ENCODE assay signal across 21 cellular contexts in the genomic region with DNA sequence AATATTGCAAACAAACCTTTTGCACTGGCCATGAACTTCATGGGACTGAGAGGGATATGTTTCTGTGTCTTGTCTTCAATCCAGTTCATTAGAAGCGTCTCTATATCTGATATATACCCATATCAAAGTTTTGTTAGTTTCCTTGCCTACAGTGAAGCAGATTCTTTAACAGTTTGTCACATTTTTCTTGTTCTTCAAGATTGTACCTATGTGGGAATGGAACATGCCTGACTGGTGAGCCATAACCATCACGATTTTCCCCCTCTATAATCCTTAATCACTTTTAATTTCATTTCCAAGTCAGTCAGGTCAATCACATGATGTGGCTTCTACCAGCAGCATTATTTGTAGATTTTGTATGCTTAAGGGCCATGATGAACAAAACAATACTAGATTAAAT.
A peak's percentile ranks its signal among the peaks of the same experiment; 100 is the strongest.
DNase-seq lines count a peak whose midpoint lies in the region; ATAC-seq, FAIRE-seq and TF ChIP-seq lines count a peak whose summit lies in the region.
"Had no signal": no experiment of that assay in that cellular context is flagged by ENCODE, and none has a peak within 500 bp of the region (broad histone marks: within the 10 kb centered on the region; RNA-seq: fewer than 3 reads in every experiment).

No MANE protein-coding gene starts in this region.

- no peak overlapping the region for H3K27ac Mint-ChIP-seq in astrocyte (ENCODE audit: unreplicated experiment)
- H3K27ac Mint-ChIP-seq in activated CD8-positive, alpha-beta memory T cell treated with anti-CD3 and anti-CD28 coated beads, Interleukin-2, amount 10 ng/mL, durations not matched to agents 7 days and 5 days, result no peak overlapping the region
- H3K27ac Mint-ChIP-seq: CD4-positive, alpha-beta T cell; HFFc6 had no signal

- H3K27me3 Mint-ChIP-seq in astrocyte (ENCODE audit: low read depth, unreplicated experiment), result no peaks in the 10 kb centered on the region
- no peaks in the 10 kb centered on the region for H3K27me3 Mint-ChIP-seq in activated CD8-positive, alpha-beta memory T cell treated with anti-CD3 and anti-CD28 coated beads, Interleukin-2, amount 10 ng/mL, durations not matched to agents 7 days and 5 days

- H3K4me3 ChIP-seq in mammary epithelial cell (replicated peaks in 1 of 3; ENCODE audit: insufficient read depth in 1 of 3, low read depth in 2 of 3, low read length in 3 of 3), result no peak overlapping the region
- H3K4me3 ChIP-seq in breast epithelium, result no peak overlapping the region
- H3K4me3 ChIP-seq in astrocyte (ENCODE audit: insufficient read depth, low read depth, low read length), result no peak overlapping the region
- no peak overlapping the region for H3K4me3 ChIP-seq in retinal pigment epithelial cell (ENCODE audit: low read length)
- H3K4me3 ChIP-seq in ascending aorta, result no peak overlapping the region
- H3K4me3 ChIP-seq: A549 had no signal

- no peaks in the 10 kb centered on the region for H3K4me1 Mint-ChIP-seq in astrocyte (ENCODE audit: low read depth, unreplicated experiment)
- H3K4me1 Mint-ChIP-seq in activated CD8-positive, alpha-beta memory T cell treated with anti-CD3 and anti-CD28 coated beads, Interleukin-2, amount 10 ng/mL, durations not matched to agents 7 days and 5 days, result no peaks in the 10 kb centered on the region

- no peak for ATAC-seq in activated CD8-positive, alpha-beta memory T cell treated with anti-CD3 and anti-CD28 coated beads, Interleukin-2, amount 10 ng/mL, durations not matched to agents 7 days and 5 days
- ATAC-seq: A549, HCT116, HepG2 had no signal

- H3K4me2 ChIP-seq in mammary epithelial cell (ENCODE audit: insufficient read depth, low read depth, low read length) (no peak overlapping the region), astrocyte (ENCODE audit: low read length) (no peak overlapping the region)
- H3K4me2 ChIP-seq: A549 had no signal

- in situ Hi-C loops in mammary epithelial cell (cut with MboI; ENCODE audit: low sequenced_read_pairs in 2 of 2), result no loop called here

- H3K27me3 ChIP-seq in mammary epithelial cell (ENCODE audit: insufficient read depth, low read length) (no peaks in the 10 kb centered on the region), breast epithelium (no peaks in the 10 kb centered on the region), astrocyte (ENCODE audit: insufficient read depth, low read length) (no peaks in the 10 kb centered on the region), ascending aorta (no peaks in the 10 kb centered on the region)

- H3K4me3 Mint-ChIP-seq in astrocyte (ENCODE audit: unreplicated experiment), result no peak overlapping the region
- no peak overlapping the region for H3K4me3 Mint-ChIP-seq in activated CD8-positive, alpha-beta memory T cell treated with anti-CD3 and anti-CD28 coated beads, Interleukin-2, amount 10 ng/mL, durations not matched to agents 7 days and 5 days
- H3K4me3 Mint-ChIP-seq: CD4-positive, alpha-beta T cell; HFFc6 had no signal

- no peaks in the 10 kb centered on the region for H3K79me2 ChIP-seq in mammary epithelial cell (ENCODE audit: insufficient read depth, low read length)
- H3K79me2 ChIP-seq in astrocyte (ENCODE audit: insufficient read depth, low read length), result no peaks in the 10 kb centered on the region

- TF ChIP-seq CTCF in mammary epithelial cell (conservative IDR thresholded peaks at IDR 0.05 in 1 of 2, IDR thresholded peaks at IDR 0.05 in 1 of 2; ENCODE audit: extremely low read depth in 1 of 2, insufficient read depth in 1 of 2, low read depth in 1 of 2, low read length in 2 of 2) (no peak), breast epithelium (IDR thresholded peaks at IDR 0.05) (no peak), astrocyte (IDR thresholded peaks at IDR 0.05; ENCODE audit: insufficient read depth, low read depth, low read length) (no peak), retinal pigment epithelial cell (conservative IDR thresholded peaks at IDR 0.05; ENCODE audit: low read depth, low read length) (no peak), ascending aorta (IDR thresholded peaks at IDR 0.05) (no peak)

- H3K27ac ChIP-seq in mammary epithelial cell (ENCODE audit: insufficient read depth, low read depth, low read length) (no peak overlapping the region), breast epithelium (no peak overlapping the region), astrocyte (ENCODE audit: low read depth, low read length) (no peak overlapping the region), ascending aorta (no peak overlapping the region)
- H3K27ac ChIP-seq: 22Rv1, A549, C4-2B had no signal

- DNase-seq in mammary epithelial cell (peak; percentile 1), breast epithelium (ENCODE audit: low spot score in 2 of 2) (no peak), astrocyte (ENCODE audit: low read depth) (peak; percentile 18), iris pigment epithelial cell (ENCODE audit: low read depth) (peak; percentile 54), retinal pigment epithelial cell (ENCODE audit: low read depth) (peak; percentile 60), dermis blood vessel endothelial cell (no peak), ascending aorta (ENCODE audit: low spot score in 2 of 2) (no peak)
- no peak for DNase-seq in activated CD8-positive, alpha-beta memory T cell treated with anti-CD3 and anti-CD28 coated beads, Interleukin-2, amount 10 ng/mL, durations not matched to agents 7 days and 5 days
- DNase-seq: AML-193; CD4-positive, alpha-beta T cell; DMS153; DMS79; GF-D8; GOT3; H7; HFFc6 had no signal

- H4K20me1 ChIP-seq in mammary epithelial cell (ENCODE audit: insufficient read depth, low read length), result no peaks in the 10 kb centered on the region
- no peaks in the 10 kb centered on the region for H4K20me1 ChIP-seq in astrocyte (ENCODE audit: insufficient read depth, low read length)

- CTCF ChIA-PET in mammary epithelial cell (lab: Charles Lee; ENCODE audit: low non-redundant PET), result no interaction called here
- CTCF ChIA-PET in activated CD8-positive, alpha-beta memory T cell treated with anti-CD3 and anti-CD28 coated beads, Interleukin-2, amount 10 ng/mL, durations not matched to agents 7 days and 5 days (lab: Charles Lee), result no interaction called here

- BruUV-seq in mammary epithelial cell (replicated peaks; lab: Mats Ljungman, UMichigan), result no TSS peak

- no peaks in the 10 kb centered on the region for H3K36me3 Mint-ChIP-seq in astrocyte (ENCODE audit: low read depth, unreplicated experiment)
- H3K36me3 Mint-ChIP-seq in activated CD8-positive, alpha-beta memory T cell treated with anti-CD3 and anti-CD28 coated beads, Interleukin-2, amount 10 ng/mL, durations not matched to agents 7 days and 5 days, result no peaks in the 10 kb centered on the region

- H3K36me3 ChIP-seq in mammary epithelial cell (ENCODE audit: insufficient read depth, low read length) (no peaks in the 10 kb centered on the region), breast epithelium (no peaks in the 10 kb centered on the region), astrocyte (ENCODE audit: insufficient read depth, low read length) (no peaks in the 10 kb centered on the region), ascending aorta (no peaks in the 10 kb centered on the region)

- intact Hi-C loops in mammary epithelial cell (cut with micrococcal nuclease) (no loop called here), breast epithelium (cut with DNase I; ENCODE audit: low total_unique reads) (no loop called here), ascending aorta (cut with DNase I) (no loop called here)

- 26% methylated on average over 2 of the region's 2 CpGs for WGBS in mammary epithelial cell (ENCODE audit: low coverage, missing lambda C conversion rate)

- dilution Hi-C loops in mammary epithelial cell (cut with HindIII; ENCODE audit: low sequenced_read_pairs), result no loop called here

- H3K4me1 ChIP-seq in mammary epithelial cell (ENCODE audit: insufficient read depth, low read length) (no peaks in the 10 kb centered on the region), breast epithelium (no peaks in the 10 kb centered on the region), astrocyte (ENCODE audit: insufficient read depth, low read length) (no peaks in the 10 kb centered on the region), ascending aorta (no peaks in the 10 kb centered on the region)
- H3K4me1 ChIP-seq: A549 had no signal

- H3K9me3 ChIP-seq in mammary epithelial cell (replicated peaks; ENCODE audit: insufficient read depth, low read length) (no peaks in the 10 kb centered on the region), breast epithelium (peaks cover 0 to 4% of the 10 kb centered on the region in 2 donors), astrocyte (ENCODE audit: insufficient read depth, low read depth, low read length) (no peaks in the 10 kb centered on the region), ascending aorta (no peaks in the 10 kb centered on the region)
- H3K9me3 ChIP-seq: A549 had no signal

- peaks cover 4% of the 10 kb centered on the region for H3K9me3 Mint-ChIP-seq in astrocyte (ENCODE audit: unreplicated experiment)
- H3K9me3 Mint-ChIP-seq in activated CD8-positive, alpha-beta memory T cell treated with anti-CD3 and anti-CD28 coated beads, Interleukin-2, amount 10 ng/mL, durations not matched to agents 7 days and 5 days (ENCODE audit: low read depth), result peaks cover 2% of the 10 kb centered on the region
- H3K9me3 Mint-ChIP-seq: CD4-positive, alpha-beta T cell; HFFc6 had no signal

- FAIRE-seq in astrocyte (lab: Jason Lieb, UNC), result no peak
- FAIRE-seq: A549, HepG2 had no signal

- H2AFZ ChIP-seq in mammary epithelial cell (ENCODE audit: low read depth, low read length), result no peak overlapping the region
- H2AFZ ChIP-seq in astrocyte (ENCODE audit: low read depth, low read length), result no peak overlapping the region

- no peak overlapping the region for H3K9ac ChIP-seq in mammary epithelial cell (ENCODE audit: insufficient read depth, low read length)
- no peak overlapping the region for H3K9ac ChIP-seq in astrocyte (ENCODE audit: low read length)

- TF ChIP-seq POLR2A in breast epithelium (IDR thresholded peaks at IDR 0.05), result no peak

Comparison
In these comparisons a context has a peak if more than half of its experiments do, and no peak if none do; other contexts are left out.
1. DNase-seq: peak in mammary epithelial cell (single experiment), astrocyte (single experiment), iris pigment epithelial cell (single experiment) and retinal pigment epithelial cell (single experiment); none in breast epithelium (0 of 2), dermis blood vessel endothelial cell (single experiment), ascending aorta (0 of 2) and activated CD8-positive, alpha-beta memory T cell treated with anti-CD3 and anti-CD28 coated beads, Interleukin-2, amount 10 ng/mL, durations not matched to agents 7 days and 5 days (single experiment).